8 cellular contexts compared by ENCODE assay signal in the genomic region with DNA sequence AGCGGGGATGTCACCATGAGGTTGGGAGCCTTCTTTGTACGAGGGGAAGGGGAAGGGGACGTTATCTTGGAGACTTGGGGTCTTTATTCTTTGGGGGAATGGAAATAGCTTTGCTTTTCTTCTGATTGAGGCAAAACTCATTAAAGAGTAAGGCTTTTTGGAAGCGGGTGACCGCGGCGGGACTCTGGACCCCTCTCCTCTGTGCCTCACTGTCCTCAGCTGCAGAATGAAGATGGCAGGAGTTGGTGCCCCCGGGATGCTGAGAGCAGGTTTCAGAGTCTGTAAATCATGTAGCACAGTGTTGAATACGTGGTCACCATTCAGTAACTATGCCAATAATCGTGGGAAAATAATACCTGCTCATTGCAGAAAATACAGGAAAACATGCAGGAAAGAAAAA. TPM values are rescaled to one million over a fixed set of nuclear protein-coding genes. Genes with fewer than 3 reads are reported as not detected.
DNase-seq lines count a peak whose midpoint lies in the region; ATAC-seq and TF ChIP-seq lines count a peak whose summit lies in the region.

No MANE protein-coding gene starts in this region.

- H3K27ac ChIP-seq in lower lobe of right lung: peak overlapping the region; percentile 90
- H3K27ac ChIP-seq in thyroid gland: no peak overlapping the region

- peaks cover 45% of the 10 kb centered on the region for H3K4me1 ChIP-seq in lower lobe of right lung
- H3K4me1 ChIP-seq in thyroid gland: peaks cover 4 to 5% of the 10 kb centered on the region in 2 donors

- H3K27me3 ChIP-seq in lower lobe of right lung (ENCODE audit: low read depth) (no peaks in the 10 kb centered on the region), thyroid gland (no peaks in the 10 kb centered on the region)

- intact Hi-C loops in lower lobe of right lung (cut with DNase I) (no loop called here), thyroid gland (cut with DNase I) (no loop called here)

- H3K4me3 ChIP-seq in lower lobe of right lung: peak overlapping the region; percentile 66
- peak overlapping the region in 2 of 3 donors; percentile 23 to 31 for H3K4me3 ChIP-seq in thyroid gland (replicated peaks in 1 of 3)

- H3K27me3 Mint-ChIP-seq in activated T-cell treated with anti-CD3 and anti-CD28 coated beads, Interleukin-2, amount 50 U/mL, for 24 hours: peaks cover 2% of the 10 kb centered on the region
- peaks cover 2% of the 10 kb centered on the region for H3K27me3 Mint-ChIP-seq in activated naive CD8-positive, alpha-beta T cell

- TF ChIP-seq CTCF in lower lobe of right lung (IDR thresholded peaks at IDR 0.05) (no peak), thyroid gland (IDR thresholded peaks at IDR 0.05) (no peak)

- peaks cover 4% of the 10 kb centered on the region for H3K9me3 Mint-ChIP-seq in activated T-cell treated with anti-CD3 and anti-CD28 coated beads, Interleukin-2, amount 50 U/mL, for 24 hours
- H3K9me3 Mint-ChIP-seq in activated naive CD8-positive, alpha-beta T cell (ENCODE audit: low read depth): peaks cover 5% of the 10 kb centered on the region

- peaks cover 7% of the 10 kb centered on the region for H3K36me3 Mint-ChIP-seq in activated T-cell treated with anti-CD3 and anti-CD28 coated beads, Interleukin-2, amount 50 U/mL, for 24 hours (ENCODE audit: low read depth)
- peaks cover 2% of the 10 kb centered on the region for H3K36me3 Mint-ChIP-seq in activated naive CD8-positive, alpha-beta T cell

- peak overlapping the region; percentile 86 for H3K27ac Mint-ChIP-seq in activated T-cell treated with anti-CD3 and anti-CD28 coated beads, Interleukin-2, amount 50 U/mL, for 24 hours
- H3K27ac Mint-ChIP-seq in activated naive CD8-positive, alpha-beta T cell: peak overlapping the region; percentile 66

- no peak for ATAC-seq in lower lobe of right lung
- ATAC-seq in HG02970 (IDR thresholded peaks at IDR 0.05; ENCODE audit: low FRiP score, unreplicated experiment): no peak
- ATAC-seq in GM21447 (IDR thresholded peaks at IDR 0.05; ENCODE audit: unreplicated experiment): no peak

- no peaks in the 10 kb centered on the region for H3K9me3 ChIP-seq in lower lobe of right lung
- no peaks in the 10 kb centered on the region for H3K9me3 ChIP-seq in thyroid gland

- no peak for TF ChIP-seq POLR2A in thyroid gland (IDR thresholded peaks at IDR 0.05)

- peaks cover 64% of the 10 kb centered on the region for H3K4me1 Mint-ChIP-seq in activated T-cell treated with anti-CD3 and anti-CD28 coated beads, Interleukin-2, amount 50 U/mL, for 24 hours (ENCODE audit: low read depth)
- H3K4me1 Mint-ChIP-seq in activated naive CD8-positive, alpha-beta T cell (ENCODE audit: low read depth): peaks cover 43% of the 10 kb centered on the region

- DNase-seq in activated T-cell treated with anti-CD3 and anti-CD28 coated beads, Interleukin-2, amount 50 U/mL, for 24 hours: no peak
- DNase-seq in activated T-cell treated with anti-CD3 and anti-CD28 coated beads, Interleukin-2, amount 50 U/mL, for 48 hours: no peak
- DNase-seq in lower lobe of right lung (no peak), thyroid gland (no peak), HCEC 1CT (no peak)

- no peaks in the 10 kb centered on the region for H3K36me3 ChIP-seq in lower lobe of right lung
- H3K36me3 ChIP-seq in thyroid gland: no peaks in the 10 kb centered on the region

- H3K4me3 Mint-ChIP-seq in activated T-cell treated with anti-CD3 and anti-CD28 coated beads, Interleukin-2, amount 50 U/mL, for 24 hours: peak overlapping the region; percentile 81
- H3K4me3 Mint-ChIP-seq in activated naive CD8-positive, alpha-beta T cell: peak overlapping the region; percentile 85

- WGBS in thyroid gland, 2 donors: 52 to 70% methylated on average over 10 of the region's 10 CpGs

RNA-seq across cellular contexts. Expression of gene HTT-AS, which starts 32.1 kb away (rescaled TPM):
- not detected for total RNA-seq in lower lobe of right lung
- not detected for total RNA-seq in thyroid gland

RNA-seq across cellular contexts. Expression of gene HTT, which starts 32.3 kb away (rescaled TPM):
- 73.1 TPM for total RNA-seq in lower lobe of right lung
- total RNA-seq in thyroid gland: 100 to 1,000 TPM in 1 of 4 donors, 10 to 100 TPM in 3; 49.6 to 155 (median 83.1) TPM
